Comparison of ENCODE assay signal across 16 cellular contexts in genomic region chr17:50672831-50673551, GRCh38. TPM values are rescaled to one million over a fixed set of nuclear protein-coding genes. Genes with fewer than 3 reads are reported as not detected.
DNase-seq lines count a peak whose midpoint lies in the region; ATAC-seq, FAIRE-seq and TF ChIP-seq lines count a peak whose summit lies in the region.
"Had no signal": no experiment of that assay in that cellular context is flagged by ENCODE, and none has a peak within 500 bp of the region (broad histone marks: within the 10 kb centered on the region; RNA-seq: fewer than 3 reads in every experiment).

No MANE protein-coding gene starts in this region.

- no TSS peak for BruUV-seq in HepG2 (replicated peaks; lab: Mats Ljungman, UMichigan)

- no peak for TF ChIP-seq POLR2A in HepG2 (IDR thresholded peaks at IDR 0.05; ENCODE audit: insufficient read depth in 1 of 2, low read depth in 2 of 2, low read length in 2 of 2)
- no peak for TF ChIP-seq POLR2A in H54 (IDR thresholded peaks at IDR 0.05; ENCODE audit: low read depth, low read length)

- H4K20me1 ChIP-seq in HepG2 (ENCODE audit: insufficient read depth, low read length): no peaks in the 10 kb centered on the region

- no peak overlapping the region for H3K4me3 ChIP-seq in HepG2 (replicated peaks in 1 of 3; ENCODE audit: insufficient read depth in 1 of 3, low read depth in 2 of 3, low read length in 3 of 3)
- peak overlapping the region; percentile 9 for H3K4me3 ChIP-seq in thoracic aorta
- H3K4me3 ChIP-seq: GM23248, testis had no signal

- FAIRE-seq in RCC 7860 (lab: Jason Lieb, UNC): no peak
- FAIRE-seq in HepG2 (lab: Jason Lieb, UNC): no peak
- FAIRE-seq in H54 (lab: Jason Lieb, UNC): no peak
- FAIRE-seq: astrocyte had no signal

- peak; percentile 37 for DNase-seq in RCC 7860 (ENCODE audit: low spot score)
- DNase-seq in endothelial cell (ENCODE audit: low spot score): no peak
- DNase-seq in HepG2 (ENCODE audit: low spot score): no peak
- peak; percentile 56 for DNase-seq in thoracic aorta (ENCODE audit: low spot score)
- DNase-seq in H54 (ENCODE audit: insufficient read length, low spot score): no peak
- DNase-seq: cortex of kidney, erythroblast, GM23248, kidney glomerular epithelial cell, NCI-H748 treated with DMSO at 0.1 percent for 48 hours, testis had no signal

- in situ Hi-C loops in HepG2 (cut with HindIII; ENCODE audit: extremely low pct_ligation_motif_present, low pct_unique_long_range_greater_than_20kb): no loop called here

- H3K4me3 Mint-ChIP-seq in endothelial cell (ENCODE audit: unreplicated experiment): no peak overlapping the region

- TF ChIP-seq CTCF in endothelial cell (IDR thresholded peaks at IDR 0.05; ENCODE audit: unreplicated experiment): no peak
- no peak for TF ChIP-seq CTCF in HepG2 (CRISPR knock-in tag; IDR thresholded peaks at IDR 0.05)
- TF ChIP-seq CTCF in thoracic aorta (IDR thresholded peaks at IDR 0.05): no peak

- intact Hi-C loops in HepG2 (cut with micrococcal nuclease; ENCODE audit: unreplicated experiment): no loop called here

- peak overlapping the region; percentile 24 for H3K27ac Mint-ChIP-seq in endothelial cell (ENCODE audit: unreplicated experiment)
- H3K27ac Mint-ChIP-seq: activated T-helper 2 cell treated with anti-CD3 and anti-CD28 coated beads, Interferon-gamma antibody, Interleukin-2, Interleukin-4, amounts not matched to agents 10 μg/mL and 5 μg/mL and 100 μg/mL, durations not matched to agents 14 hours and 24 hours and 36 hours had no signal

- POLR2A ChIA-PET in HepG2 (lab: Yijun Ruan, JAX): interaction anchor here (1.7 to 6.7 kb wide), 2 partner anchors 12 kb away, joined by 6 to 38 read pairs; no protein-coding TSS in a partner anchor

- H3K9me3 ChIP-seq in HepG2 (ENCODE audit: low read length) (no peaks in the 10 kb centered on the region), thoracic aorta (no peaks in the 10 kb centered on the region)
- H3K9me3 ChIP-seq: testis had no signal

- 97% methylated on average over 14 of the region's 20 CpGs for WGBS in HepG2 (ENCODE audit: low lambda C conversion rate)

- H3K36me3 ChIP-seq in HepG2 (replicated peaks in 1 of 2; ENCODE audit: control insufficient read depth in 1 of 2, insufficient read depth in 2 of 2, low read length in 2 of 2) (no peaks in the 10 kb centered on the region), thoracic aorta (peaks cover 15% of the 10 kb centered on the region)

- no peak overlapping the region for H2AFZ ChIP-seq in HepG2 (ENCODE audit: low read length)
- H2AFZ ChIP-seq: GM23248, parathyroid adenoma had no signal

- H3K36me3 Mint-ChIP-seq in endothelial cell (ENCODE audit: low read depth, unreplicated experiment): no peaks in the 10 kb centered on the region

- H3K4me1 ChIP-seq in HepG2 (ENCODE audit: insufficient read depth, low read length) (peaks cover 47% of the 10 kb centered on the region), thoracic aorta (ENCODE audit: control insufficient read depth in 1 of 2, low read depth in 2 of 2) (peaks cover 4 to 10% of the 10 kb centered on the region in 2 donors)
- H3K4me1 ChIP-seq: testis had no signal

- peaks cover 1% of the 10 kb centered on the region for H3K4me1 Mint-ChIP-seq in endothelial cell (ENCODE audit: unreplicated experiment)

- TF ChIP-seq EP300 in HepG2 (IDR thresholded peaks at IDR 0.05; ENCODE audit: low read depth in 2 of 2, low read length in 2 of 2) (no peak), HepG2 (CRISPR knock-in tag; IDR thresholded peaks at IDR 0.05; ENCODE audit: borderline replicate concordance) (no peak)

- no peak overlapping the region for H3K9ac ChIP-seq in HepG2 (ENCODE audit: insufficient read depth, low read depth, low read length)
- H3K9ac ChIP-seq: GM23248, parathyroid adenoma had no signal

- H3K9me3 Mint-ChIP-seq in endothelial cell (ENCODE audit: unreplicated experiment): no peaks in the 10 kb centered on the region
- H3K9me3 Mint-ChIP-seq: activated T-helper 2 cell treated with anti-CD3 and anti-CD28 coated beads, Interferon-gamma antibody, Interleukin-2, Interleukin-4, amounts not matched to agents 10 μg/mL and 5 μg/mL and 100 μg/mL, durations not matched to agents 14 hours and 24 hours and 36 hours had no signal

- H3K79me2 ChIP-seq in HepG2 (ENCODE audit: insufficient read depth, low read length): no peaks in the 10 kb centered on the region
- H3K79me2 ChIP-seq: parathyroid adenoma had no signal

- TF ChIP-seq RAD21 in HepG2 (CRISPR knock-in tag; IDR thresholded peaks at IDR 0.05): no peak

- peaks cover 4% of the 10 kb centered on the region for H3K27me3 Mint-ChIP-seq in endothelial cell (ENCODE audit: unreplicated experiment)

- no peak overlapping the region for H3K4me2 ChIP-seq in HepG2 (ENCODE audit: low read depth, low read length)

- CTCF ChIA-PET in HepG2 (lab: Yijun Ruan, JAX; ENCODE audit: low intra/inter-chr PET ratio, low total read pairs): no interaction called here

- H3K27ac ChIP-seq in HepG2 (ENCODE audit: extremely low read length, insufficient read depth, low read length) (no peak overlapping the region), thoracic aorta (peak overlapping the region; percentile 43 to 55)
- H3K27ac ChIP-seq: GM23248, parathyroid adenoma, testis had no signal

- ATAC-seq in HepG2 (no peak), thoracic aorta (ENCODE audit: insufficient number of reproducible peaks, low FRiP score, low read depth) (peak; percentile 66), GM19324 (IDR thresholded peaks at IDR 0.05; ENCODE audit: low FRiP score, unreplicated experiment) (no peak), HG03521 (IDR thresholded peaks at IDR 0.05; ENCODE audit: unreplicated experiment) (no peak)

- no peaks in the 10 kb centered on the region for H3K27me3 ChIP-seq in HepG2 (ENCODE audit: control insufficient read depth in 1 of 2, insufficient read depth in 2 of 2, low read length in 2 of 2)
- H3K27me3 ChIP-seq in thoracic aorta (replicated peaks; ENCODE audit: insufficient read depth): no peaks in the 10 kb centered on the region
- H3K27me3 ChIP-seq: testis had no signal

RNA-seq across cellular contexts. Expression of gene ANKRD40, which starts 34.7 kb away (rescaled TPM):
- 37.3 TPM for total RNA-seq in endothelial cell (ENCODE audit: unreplicated experiment)
- 46.4 and 52.4 TPM in 2 replicates for total RNA-seq in HepG2 (2016; rRNA removed; fragmentation: Illumina TruSeq; extraction: Trizol)
- 14.8 and 17.0 TPM in 2 replicates for total RNA-seq in HepG2 (2016; cell fraction: cytosol; rRNA removed; fragmentation: Illumina TruSeq; extraction: Trizol; ENCODE audit: low read depth)
- total RNA-seq in HepG2 (2016; cell fraction: insoluble cytoplasmic fraction; rRNA removed; fragmentation: Illumina TruSeq; extraction: Trizol): 43.9 and 45.1 TPM in 2 replicates
- total RNA-seq in HepG2 (2016; cell fraction: membrane; rRNA removed; fragmentation: Illumina TruSeq; extraction: Trizol): 53.6 and 57.7 TPM in 2 replicates
- total RNA-seq in HepG2 (2016; cell fraction: nucleus; rRNA removed; fragmentation: Illumina TruSeq; extraction: Trizol): 27.7 and 32.1 TPM in 2 replicates
- 30.2 and 35.0 TPM in 2 replicates for polyA plus RNA-seq in HepG2 (2011; rRNA removed)
- 20.9 and 27.5 TPM in 2 replicates for polyA plus RNA-seq in HepG2 (2011; cell fraction: cytosol; rRNA removed)
- 14.0 and 17.7 TPM in 2 replicates for polyA plus RNA-seq in HepG2 (2011; cell fraction: nucleus; rRNA removed)
- polyA plus RNA-seq in HepG2 (2012): 25.7 and 26.1 TPM in 2 replicates
- 12.7 TPM in 2 replicates for polyA plus RNA-seq in HepG2 (2016; cell fraction: cytosol; fragmentation: Illumina TruSeq; extraction: Trizol; ENCODE audit: low read depth)
- 37.2 and 46.0 TPM in 2 replicates for polyA plus RNA-seq in HepG2 (2016; cell fraction: insoluble cytoplasmic fraction; fragmentation: Illumina TruSeq; extraction: Trizol; ENCODE audit: low read depth)
- 34.9 and 37.7 TPM in 2 replicates for polyA plus RNA-seq in HepG2 (2016; cell fraction: membrane; fragmentation: Illumina TruSeq; extraction: Trizol; ENCODE audit: low read depth)
- polyA plus RNA-seq in HepG2 (2016; cell fraction: nucleus; fragmentation: Illumina TruSeq; extraction: Trizol; ENCODE audit: insufficient read depth, low read depth): 52.0 and 58.7 TPM in 2 replicates
- 22.7 and 24.6 TPM in 2 replicates for polyA minus RNA-seq in HepG2 (2011; rRNA and poly(A)+ RNA removed; ENCODE audit: low replicate concordance)
- 31.7 and 31.9 TPM in 2 replicates for polyA minus RNA-seq in HepG2 (2011; cell fraction: cytosol; rRNA and poly(A)+ RNA removed)
- 21.2 and 23.9 TPM in 2 replicates for polyA minus RNA-seq in HepG2 (2011; cell fraction: nucleus; rRNA and poly(A)+ RNA removed)
- 10 to 100 TPM; 38.6 to 61.9 TPM for total RNA-seq in thoracic aorta

RNA-seq across cellular contexts. Expression of gene ABCC3, which starts 38.3 kb away (rescaled TPM):
- total RNA-seq in endothelial cell (ENCODE audit: unreplicated experiment) (0.67 TPM), HepG2 (2016; rRNA removed; fragmentation: Illumina TruSeq; extraction: Trizol) (18.0 and 25.2 TPM in 2 replicates), thoracic aorta (100 to 1,000 TPM in 1 of 2 donors, 10 to 100 TPM in 1; 72.7 to 143 TPM)
- total RNA-seq in HepG2 (2016; cell fraction: cytosol; rRNA removed; fragmentation: Illumina TruSeq; extraction: Trizol; ENCODE audit: low read depth): 13.3 and 13.8 TPM in 2 replicates
- total RNA-seq in HepG2 (2016; cell fraction: insoluble cytoplasmic fraction; rRNA removed; fragmentation: Illumina TruSeq; extraction: Trizol): 14.4 and 28.1 TPM in 2 replicates
- total RNA-seq in HepG2 (2016; cell fraction: membrane; rRNA removed; fragmentation: Illumina TruSeq; extraction: Trizol): 23.1 and 25.2 TPM in 2 replicates
- 38.6 and 38.7 TPM in 2 replicates for total RNA-seq in HepG2 (2016; cell fraction: nucleus; rRNA removed; fragmentation: Illumina TruSeq; extraction: Trizol)
- polyA plus RNA-seq in HepG2 (2011; rRNA removed): 50.5 and 50.7 TPM in 2 replicates
- 19.0 and 24.0 TPM in 2 replicates for polyA plus RNA-seq in HepG2 (2011; cell fraction: cytosol; rRNA removed)
- 331 and 391 TPM in 2 replicates for polyA plus RNA-seq in HepG2 (2011; cell fraction: nucleus; rRNA removed)
- polyA plus RNA-seq in HepG2 (2012): 15.7 and 38.4 TPM in 2 replicates
- 15.1 and 15.9 TPM in 2 replicates for polyA plus RNA-seq in HepG2 (2016; cell fraction: cytosol; fragmentation: Illumina TruSeq; extraction: Trizol; ENCODE audit: low read depth)
- 17.3 and 21.5 TPM in 2 replicates for polyA plus RNA-seq in HepG2 (2016; cell fraction: insoluble cytoplasmic fraction; fragmentation: Illumina TruSeq; extraction: Trizol; ENCODE audit: low read depth)
- 23.7 and 24.5 TPM in 2 replicates for polyA plus RNA-seq in HepG2 (2016; cell fraction: membrane; fragmentation: Illumina TruSeq; extraction: Trizol; ENCODE audit: low read depth)
- polyA plus RNA-seq in HepG2 (2016; cell fraction: nucleus; fragmentation: Illumina TruSeq; extraction: Trizol; ENCODE audit: insufficient read depth, low read depth): 84.3 and 87.4 TPM in 2 replicates
- 73.4 and 78.1 TPM in 2 replicates for polyA minus RNA-seq in HepG2 (2011; rRNA and poly(A)+ RNA removed; ENCODE audit: low replicate concordance)
- 10.9 and 17.8 TPM in 2 replicates for polyA minus RNA-seq in HepG2 (2011; cell fraction: cytosol; rRNA and poly(A)+ RNA removed)
- 61.9 and 63.1 TPM in 2 replicates for polyA minus RNA-seq in HepG2 (2011; cell fraction: nucleus; rRNA and poly(A)+ RNA removed)
- total RNA-seq: activated T-helper 2 cell treated with anti-CD3 and anti-CD28 coated beads, Interferon-gamma antibody, Interleukin-2, Interleukin-4, amounts not matched to agents 10 μg/mL and 5 μg/mL and 100 μg/mL, durations not matched to agents 14 hours and 24 hours and 36 hours had no signal

RNA-seq across cellular contexts. Expression of gene LUC7L3, which starts 46.4 kb away (rescaled TPM):
- total RNA-seq in endothelial cell (ENCODE audit: unreplicated experiment): 94.1 TPM
- total RNA-seq in HepG2 (2016; rRNA removed; fragmentation: Illumina TruSeq; extraction: Trizol): 60.2 and 108 TPM in 2 replicates
- 18.8 and 26.1 TPM in 2 replicates for total RNA-seq in HepG2 (2016; cell fraction: cytosol; rRNA removed; fragmentation: Illumina TruSeq; extraction: Trizol; ENCODE audit: low read depth)
- 62.5 and 109 TPM in 2 replicates for total RNA-seq in HepG2 (2016; cell fraction: insoluble cytoplasmic fraction; rRNA removed; fragmentation: Illumina TruSeq; extraction: Trizol)
- total RNA-seq in HepG2 (2016; cell fraction: membrane; rRNA removed; fragmentation: Illumina TruSeq; extraction: Trizol): 14.5 and 18.9 TPM in 2 replicates
- total RNA-seq in HepG2 (2016; cell fraction: nucleus; rRNA removed; fragmentation: Illumina TruSeq; extraction: Trizol): 195 TPM in 2 replicates
- 95.9 and 120 TPM in 2 replicates for polyA plus RNA-seq in HepG2 (2011; rRNA removed)
- polyA plus RNA-seq in HepG2 (2011; cell fraction: cytosol; rRNA removed): 30.0 and 34.7 TPM in 2 replicates
- 415 and 478 TPM in 2 replicates for polyA plus RNA-seq in HepG2 (2011; cell fraction: nucleus; rRNA removed)
- 194 and 235 TPM in 2 replicates for polyA plus RNA-seq in HepG2 (2012)
- 7.1 and 8.6 TPM in 2 replicates for polyA plus RNA-seq in HepG2 (2016; cell fraction: cytosol; fragmentation: Illumina TruSeq; extraction: Trizol; ENCODE audit: low read depth)
- 136 and 147 TPM in 2 replicates for polyA plus RNA-seq in HepG2 (2016; cell fraction: insoluble cytoplasmic fraction; fragmentation: Illumina TruSeq; extraction: Trizol; ENCODE audit: low read depth)
- polyA plus RNA-seq in HepG2 (2016; cell fraction: membrane; fragmentation: Illumina TruSeq; extraction: Trizol; ENCODE audit: low read depth): 13.0 and 18.1 TPM in 2 replicates
- polyA plus RNA-seq in HepG2 (2016; cell fraction: nucleus; fragmentation: Illumina TruSeq; extraction: Trizol; ENCODE audit: insufficient read depth, low read depth): 530 TPM in 2 replicates
- polyA minus RNA-seq in HepG2 (2011; rRNA and poly(A)+ RNA removed; ENCODE audit: low replicate concordance): 33.0 and 52.4 TPM in 2 replicates
- 14.1 and 14.4 TPM in 2 replicates for polyA minus RNA-seq in HepG2 (2011; cell fraction: cytosol; rRNA and poly(A)+ RNA removed)
- polyA minus RNA-seq in HepG2 (2011; cell fraction: nucleus; rRNA and poly(A)+ RNA removed): 321 and 363 TPM in 2 replicates
- 100 to 1,000 TPM in 1 of 2 donors, 10 to 100 TPM in 1; 60.8 to 136 TPM for total RNA-seq in thoracic aorta

Comparison
In these comparisons a context has a peak if more than half of its experiments do, and no peak if none do; other contexts are left out.
1. DNase-seq: peak in RCC 7860 (single experiment) and thoracic aorta (single experiment); none in endothelial cell (single experiment), HepG2 (single experiment) and H54 (single experiment).